In the genomic region with DNA sequence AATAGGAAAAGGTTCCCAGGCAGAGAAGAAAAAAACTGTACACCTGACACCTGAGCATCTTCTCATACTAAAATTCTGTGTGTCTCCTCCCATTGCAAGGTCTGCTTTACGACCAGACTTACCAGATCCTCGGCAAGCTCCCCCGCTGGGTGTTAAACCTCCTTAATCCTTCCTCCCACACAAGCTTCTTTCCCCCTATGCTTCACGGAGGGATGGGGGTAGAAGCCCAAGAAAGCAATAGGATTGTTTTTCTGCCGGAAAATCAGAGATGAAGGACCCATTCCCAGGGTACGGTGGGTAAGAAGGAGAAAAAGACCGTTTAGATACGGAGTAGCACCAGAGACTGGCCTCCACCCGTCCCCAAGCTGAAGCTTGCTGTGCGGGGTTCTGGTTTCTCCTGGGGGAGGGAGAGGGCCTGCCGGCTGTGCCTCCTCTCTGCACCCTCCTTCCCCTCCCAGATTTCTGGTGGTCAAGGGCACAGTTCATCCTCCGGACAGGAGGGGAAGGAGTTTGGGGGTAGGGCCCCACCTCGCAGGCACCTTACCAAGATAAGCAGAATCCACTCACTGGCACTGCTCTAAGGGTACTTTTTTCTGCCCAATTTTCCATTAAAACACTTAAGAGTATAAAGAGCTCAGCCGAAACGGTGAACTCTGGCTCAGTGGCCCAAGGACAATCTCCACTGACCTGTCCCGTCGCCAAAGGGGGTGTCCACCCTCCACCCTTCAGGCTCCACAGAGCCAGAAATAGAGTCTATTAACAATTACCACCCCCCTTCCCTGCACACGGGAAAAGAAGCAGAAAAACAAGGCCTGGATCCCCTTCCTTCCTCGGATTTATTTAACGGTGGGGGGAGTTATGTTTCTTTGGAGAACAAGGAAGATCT, we compare ENCODE assay signal across 8 cellular contexts. TPM values are rescaled to one million over a fixed set of nuclear protein-coding genes. Genes with fewer than 3 reads are reported as not detected.
DNase-seq lines count a peak whose midpoint lies in the region; ATAC-seq and TF ChIP-seq lines count a peak whose summit lies in the region.

No MANE protein-coding gene starts in this region.

- H3K27me3 Mint-ChIP-seq in activated naive CD4-positive, alpha-beta T cell treated with anti-CD3 and anti-CD28 coated beads, Interleukin-2, amount 50 U/mL, for 24 hours, result no peaks in the 10 kb centered on the region

- TF ChIP-seq POLR2A in gastrocnemius medialis (IDR thresholded peaks at IDR 0.05), result no peak

- in situ Hi-C loops in gastrocnemius medialis (cut with MboI; ENCODE audit: low sequenced_read_pairs in 4 of 4), result no loop called here

- peak overlapping the region; percentile 89 for H3K27ac Mint-ChIP-seq in activated naive CD4-positive, alpha-beta T cell treated with anti-CD3 and anti-CD28 coated beads, Interleukin-2, amount 50 U/mL, for 24 hours

- peak overlapping the region; percentile 66 to 99 (median 90) for H3K4me3 ChIP-seq in gastrocnemius medialis

- H3K4me3 Mint-ChIP-seq in activated naive CD4-positive, alpha-beta T cell treated with anti-CD3 and anti-CD28 coated beads, Interleukin-2, amount 50 U/mL, for 24 hours, result peak overlapping the region; percentile 95

- peaks cover 15% of the 10 kb centered on the region for H3K4me1 Mint-ChIP-seq in activated naive CD4-positive, alpha-beta T cell treated with anti-CD3 and anti-CD28 coated beads, Interleukin-2, amount 50 U/mL, for 24 hours

- no peaks in the 10 kb centered on the region for H3K9me3 Mint-ChIP-seq in activated naive CD4-positive, alpha-beta T cell treated with anti-CD3 and anti-CD28 coated beads, Interleukin-2, amount 50 U/mL, for 24 hours

- peaks cover 0 to 29% of the 10 kb centered on the region in 2 donors for H3K36me3 ChIP-seq in gastrocnemius medialis

- ATAC-seq in left cardiac atrium (no peak), gastrocnemius medialis (no peak), HG02678 (IDR thresholded peaks at IDR 0.05; ENCODE audit: unreplicated experiment) (no peak)

- H3K27me3 ChIP-seq in gastrocnemius medialis, result no peaks in the 10 kb centered on the region

- intact Hi-C loops in left cardiac atrium (cut with DNase I), result loop anchor here in 1 of 2 donors (2.0 kb wide), 2 partner anchors 27 to 41 kb away; no protein-coding TSS in a partner anchor
- intact Hi-C loops in gastrocnemius medialis (cut with DNase I; ENCODE audit: low total_unique reads), result loop anchor here (2.0 to 10.0 kb wide), 3 partner anchors 65 to 141 kb away; a partner anchor contains a TSS

- H3K36me3 Mint-ChIP-seq in activated naive CD4-positive, alpha-beta T cell treated with anti-CD3 and anti-CD28 coated beads, Interleukin-2, amount 50 U/mL, for 24 hours, result peaks cover 3% of the 10 kb centered on the region

- no peaks in the 10 kb centered on the region for H3K9me3 ChIP-seq in gastrocnemius medialis

- H3K4me1 ChIP-seq in gastrocnemius medialis, result peaks cover 37 to 44% of the 10 kb centered on the region in 2 donors

- no peak for TF ChIP-seq CTCF in gastrocnemius medialis (IDR thresholded peaks at IDR 0.05 in 4 of 5, conservative IDR thresholded peaks at IDR 0.05 in 1 of 5)

- peak; percentile 14 for DNase-seq in NOMO-1 treated with DMSO at 0.1 percent for 48 hours (lab: John Stamatoyannopoulos, UW; ENCODE audit: unreplicated experiment)
- no peak for DNase-seq in NOMO-1 (lab: John Stamatoyannopoulos, UW; ENCODE audit: unreplicated experiment in 2 of 2)
- DNase-seq in NCI-H748 (lab: John Stamatoyannopoulos, UW; ENCODE audit: unreplicated experiment), result peak; percentile 43
- peak; percentile 40 for DNase-seq in left cardiac atrium
- DNase-seq in gastrocnemius medialis, result peak; percentile 19 to 48
- DNase-seq in iPS-NIHi7 (ENCODE audit: extremely low spot score), result no peak

- peak overlapping the region; percentile 92 to 100 (median 99) for H3K27ac ChIP-seq in gastrocnemius medialis

RNA-seq across cellular contexts. Expression of a gene that starts 1.2 kb away (rescaled TPM):
- 10 to 100 TPM; 57.4 to 63.1 TPM for total RNA-seq in left cardiac atrium
- total RNA-seq in gastrocnemius medialis, result 10 to 100 TPM; 48.1 to 93.6 (median 65.7) TPM

RNA-seq across cellular contexts. Expression of a gene that starts 23.1 kb away (rescaled TPM):
- total RNA-seq in left cardiac atrium, result 10 to 100 TPM; 22.8 to 28.1 TPM
- 10 to 100 TPM; 33.8 to 43.5 (median 38.9) TPM for total RNA-seq in gastrocnemius medialis

RNA-seq across cellular contexts. Expression of a gene that starts 23.5 kb away (rescaled TPM):
- total RNA-seq in left cardiac atrium, result 100 to 1,000 TPM; 415 to 523 TPM
- total RNA-seq in gastrocnemius medialis, result 100 to 1,000 TPM; 361 to 763 (median 473) TPM

Comparison
In these comparisons a context has a peak if more than half of its experiments do, and no peak if none do; other contexts are left out.
1. DNase-seq: peak in NOMO-1 treated with DMSO at 0.1 percent for 48 hours (single experiment), NCI-H748 (single experiment), left cardiac atrium (single experiment) and gastrocnemius medialis (2 of 2); none in NOMO-1 (0 of 2) and iPS-NIHi7 (single experiment).